In the genomic region with DNA sequence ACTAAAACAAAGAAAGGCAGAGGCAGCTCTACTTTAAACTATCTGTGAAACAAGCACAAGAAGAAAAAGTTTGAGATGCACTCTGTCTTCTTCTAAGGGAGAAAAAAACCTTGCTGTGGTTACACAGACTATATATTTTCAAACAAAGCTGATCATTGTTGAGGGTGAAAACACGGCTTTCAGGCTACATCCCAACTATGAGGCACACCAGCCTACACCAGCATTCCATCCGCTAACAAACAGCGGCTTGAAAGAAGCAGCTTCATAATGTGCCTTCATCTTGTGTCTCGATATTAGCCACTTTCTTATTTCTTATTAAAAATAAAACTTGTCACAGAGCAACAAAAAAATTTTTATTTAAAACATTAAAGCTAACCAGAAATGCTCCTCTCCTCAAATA, we compare ENCODE assay signal across 15 cellular contexts.
A peak's percentile ranks its signal among the peaks of the same experiment; 100 is the strongest.
DNase-seq lines count a peak whose midpoint lies in the region; ATAC-seq and TF ChIP-seq lines count a peak whose summit lies in the region.
"Had no signal": no experiment of that assay in that cellular context is flagged by ENCODE, and none has a peak within 500 bp of the region (broad histone marks: within the 10 kb centered on the region; RNA-seq: fewer than 3 reads in every experiment).

No MANE protein-coding gene starts in this region.

- no peak for TF ChIP-seq POLR2A in uterus (IDR thresholded peaks at IDR 0.05)

- no peak overlapping the region for H3K4me3 ChIP-seq in uterus
- H3K4me3 ChIP-seq: adrenal gland had no signal

- H3K4me1 ChIP-seq in uterus, result no peaks in the 10 kb centered on the region

- TF ChIP-seq CTCF in chondrocyte (IDR thresholded peaks at IDR 0.05) (no peak), uterus (IDR thresholded peaks at IDR 0.05) (no peak)

- H3K36me3 ChIP-seq in uterus, result no peaks in the 10 kb centered on the region
- H3K36me3 ChIP-seq: adrenal gland had no signal

- H3K27ac ChIP-seq in uterus, result peak overlapping the region; percentile 30

- no peak overlapping the region for H3K27ac Mint-ChIP-seq in stimulated activated naive CD8-positive, alpha-beta T cell treated with anti-CD3 and anti-CD28 coated beads, Interleukin-15, Interleukin-2, amounts not matched to agents 100 ng/mL and 50 ng/mL, for 24 hours
- H3K27ac Mint-ChIP-seq in stimulated activated naive CD8-positive, alpha-beta T cell treated with anti-CD3 and anti-CD28 coated beads, Interleukin-15, amount 100 ng/mL, for 72 hours, result no peak overlapping the region
- peak overlapping the region; percentile 50 for H3K27ac Mint-ChIP-seq in chondrocyte (ENCODE audit: unreplicated experiment)

- H3K27me3 Mint-ChIP-seq in stimulated activated naive CD8-positive, alpha-beta T cell treated with anti-CD3 and anti-CD28 coated beads, Interleukin-15, Interleukin-2, amounts not matched to agents 100 ng/mL and 50 ng/mL, for 24 hours, result no peaks in the 10 kb centered on the region
- no peaks in the 10 kb centered on the region for H3K27me3 Mint-ChIP-seq in stimulated activated naive CD8-positive, alpha-beta T cell treated with anti-CD3 and anti-CD28 coated beads, Interleukin-15, amount 100 ng/mL, for 72 hours
- no peaks in the 10 kb centered on the region for H3K27me3 Mint-ChIP-seq in chondrocyte (ENCODE audit: low read depth)

- no peaks in the 10 kb centered on the region for H3K36me3 Mint-ChIP-seq in stimulated activated naive CD8-positive, alpha-beta T cell treated with anti-CD3 and anti-CD28 coated beads, Interleukin-15, Interleukin-2, amounts not matched to agents 100 ng/mL and 50 ng/mL, for 24 hours (ENCODE audit: low read depth)
- no peaks in the 10 kb centered on the region for H3K36me3 Mint-ChIP-seq in chondrocyte (ENCODE audit: low read depth)

- ATAC-seq in stimulated activated naive CD8-positive, alpha-beta T cell treated with anti-CD3 and anti-CD28 coated beads, Interleukin-15, amount 100 ng/mL, for 72 hours, result no peak
- no peak for ATAC-seq in GM18520 (IDR thresholded peaks at IDR 0.05; ENCODE audit: unreplicated experiment)

- H3K9me3 ChIP-seq in uterus, result no peaks in the 10 kb centered on the region
- H3K9me3 ChIP-seq: adrenal gland had no signal

- no peaks in the 10 kb centered on the region for H3K27me3 ChIP-seq in uterus
- H3K27me3 ChIP-seq: adrenal gland had no signal

- H3K4me1 Mint-ChIP-seq in stimulated activated naive CD8-positive, alpha-beta T cell treated with anti-CD3 and anti-CD28 coated beads, Interleukin-15, Interleukin-2, amounts not matched to agents 100 ng/mL and 50 ng/mL, for 24 hours (ENCODE audit: low read depth), result peaks cover 56% of the 10 kb centered on the region
- H3K4me1 Mint-ChIP-seq in stimulated activated naive CD8-positive, alpha-beta T cell treated with anti-CD3 and anti-CD28 coated beads, Interleukin-15, amount 100 ng/mL, for 72 hours, result peaks cover 36% of the 10 kb centered on the region
- H3K4me1 Mint-ChIP-seq in chondrocyte (ENCODE audit: low read depth), result peaks cover 25% of the 10 kb centered on the region

- no peak for DNase-seq in stimulated activated naive CD8-positive, alpha-beta T cell treated with anti-CD3 and anti-CD28 coated beads, Interleukin-15, amount 100 ng/mL, for 72 hours
- DNase-seq in chondrocyte (ENCODE audit: low spot score) (no peak), medulla oblongata (ENCODE audit: extremely low spot score) (peak; percentile 69), uterus (no peak), SIG-M5 treated with dmso at 0.1 percent for 504 hours (lab: John Stamatoyannopoulos, UW; ENCODE audit: unreplicated experiment) (no peak)
- no peak for DNase-seq in activated CD4-positive, alpha-beta T cell treated with anti-CD3 and anti-CD28 coated beads for 1 hour
- DNase-seq: activated CD8-positive, alpha-beta memory T cell treated with anti-CD3 and anti-CD28 coated beads, Interleukin-2, amount 50 U/mL, for 48 hours; effector CD4-positive, alpha-beta T cell; H7; NCI-H1092; NCI-H526 treated with DMSO at 0.1 percent for 48 hours; SHP77 had no signal

- intact Hi-C loops in uterus (cut with DNase I; ENCODE audit: low total_unique reads), result no loop called here

- H3K4me3 Mint-ChIP-seq in stimulated activated naive CD8-positive, alpha-beta T cell treated with anti-CD3 and anti-CD28 coated beads, Interleukin-15, Interleukin-2, amounts not matched to agents 100 ng/mL and 50 ng/mL, for 24 hours, result peak overlapping the region; percentile 17
- H3K4me3 Mint-ChIP-seq in stimulated activated naive CD8-positive, alpha-beta T cell treated with anti-CD3 and anti-CD28 coated beads, Interleukin-15, amount 100 ng/mL, for 72 hours, result peak overlapping the region in 1 of 2 donors; percentile 25
- peak overlapping the region; percentile 62 for H3K4me3 Mint-ChIP-seq in chondrocyte (ENCODE audit: unreplicated experiment)

- H3K9me3 Mint-ChIP-seq in stimulated activated naive CD8-positive, alpha-beta T cell treated with anti-CD3 and anti-CD28 coated beads, Interleukin-15, Interleukin-2, amounts not matched to agents 100 ng/mL and 50 ng/mL, for 24 hours, result no peaks in the 10 kb centered on the region
- no peaks in the 10 kb centered on the region for H3K9me3 Mint-ChIP-seq in stimulated activated naive CD8-positive, alpha-beta T cell treated with anti-CD3 and anti-CD28 coated beads, Interleukin-15, amount 100 ng/mL, for 72 hours
- H3K9me3 Mint-ChIP-seq in chondrocyte (ENCODE audit: low read depth), result no peaks in the 10 kb centered on the region
